Comparison of ENCODE assay signal across 27 cellular contexts in genomic region chr22:41175546-41175945, GRCh38. TPM values are rescaled to one million over a fixed set of nuclear protein-coding genes. Genes with fewer than 3 reads are reported as not detected.
DNase-seq lines count a peak whose midpoint lies in the region; ATAC-seq and TF ChIP-seq lines count a peak whose summit lies in the region.
"Had no signal": no experiment of that assay in that cellular context is flagged by ENCODE, and none has a peak within 500 bp of the region (broad histone marks: within the 10 kb centered on the region; RNA-seq: fewer than 3 reads in every experiment).

No MANE protein-coding gene starts in this region.

- peak overlapping the region; percentile 30 for H3K27ac Mint-ChIP-seq in CD8-positive, alpha-beta T cell
- H3K27ac Mint-ChIP-seq in MCF 10A (ENCODE audit: low read depth, unreplicated experiment) = no peak overlapping the region
- H3K27ac Mint-ChIP-seq: progenitor cell of endocrine pancreas had no signal

- peaks cover 15% of the 10 kb centered on the region for H3K4me1 Mint-ChIP-seq in CD8-positive, alpha-beta T cell (ENCODE audit: low read depth)
- H3K4me1 Mint-ChIP-seq in MCF 10A (ENCODE audit: insufficient read depth, unreplicated experiment) = no peaks in the 10 kb centered on the region

- no peak for TF ChIP-seq RAD21 in SK-N-SH (IDR thresholded peaks at IDR 0.05; ENCODE audit: low read length)

- no peak for TF ChIP-seq CTCF in SK-N-SH (IDR thresholded peaks at IDR 0.05)
- TF ChIP-seq CTCF in CD8-positive, alpha-beta T cell (IDR thresholded peaks at IDR 0.05) = no peak
- TF ChIP-seq CTCF in left lung (IDR thresholded peaks at IDR 0.05) = no peak
- no peak for TF ChIP-seq CTCF in MCF 10A (IDR thresholded peaks at IDR 0.05; ENCODE audit: unreplicated experiment)

- DNase-seq in SK-N-SH (peak; percentile 5), SK-MEL-5 (ENCODE audit: low read depth, low spot score) (peak; percentile 38), left lung (no peak), MCF 10A (ENCODE audit: unreplicated experiment) (no peak), NCI-H774 (lab: John Stamatoyannopoulos, UW) (no peak), NCI-H146 (lab: John Stamatoyannopoulos, UW) (no peak)
- no peak for DNase-seq in CD8-positive, alpha-beta T cell
- DNase-seq: 8988T; activated CD8-positive, alpha-beta memory T cell treated with anti-CD3 and anti-CD28 coated beads for 24 hours; activated gamma-delta T cell; activated T-cell treated with anti-CD3 and anti-CD28 coated beads, Interleukin-2, amount 50 U/mL, for 1 hour; amniotic stem cell; colonic mucosa; H7; hippocampal formation; immature natural killer cell; NCI-H1092 treated with DMSO at 0.1 percent for 48 hours; NCI-H2029; NCI-H2227 treated with DMSO at 0.1 percent for 48 hours; NCI-H748 treated with DMSO at 0.1 percent for 48 hours; stimulated activated naive CD4-positive, alpha-beta T cell treated with Interleukin-2 at 50 U/mL for 16 hours; testis had no signal

- no TSS peak for BruUV-seq in MCF 10A (replicated peaks; lab: Mats Ljungman, UMichigan)

- WGBS in SK-N-SH (ENCODE audit: low lambda C conversion rate) = 83% methylated on average over 2 of the region's 2 CpGs

- no peak overlapping the region for H3K4me3 Mint-ChIP-seq in CD8-positive, alpha-beta T cell
- H3K4me3 Mint-ChIP-seq in MCF 10A (ENCODE audit: unreplicated experiment) = no peak overlapping the region
- H3K4me3 Mint-ChIP-seq: immature natural killer cell had no signal

- no peaks in the 10 kb centered on the region for H4K20me1 ChIP-seq in SK-N-SH (ENCODE audit: insufficient read depth)

- POLR2A ChIA-PET in SK-N-SH (lab: Yijun Ruan, JAX) (no interaction called here), MCF 10A (lab: Yijun Ruan, JAX) (no interaction called here)
- POLR2A ChIA-PET in CD8-positive, alpha-beta T cell (lab: Charles Lee) = no interaction called here

- no peak overlapping the region for H3K4me2 ChIP-seq in SK-N-SH

- in situ Hi-C loops in SK-MEL-5 (cut with HindIII; ENCODE audit: low pct_unique_long_range_greater_than_20kb, low sequenced_read_pairs) = no loop called here

- peak overlapping the region in 1 of 2 experiments; percentile 60; a peak in 1 of 4 replicates for H3K27ac ChIP-seq in SK-N-SH (ENCODE audit: low read depth in 2 of 2, low read length in 1 of 2)
- H3K27ac ChIP-seq in CD8-positive, alpha-beta T cell (ENCODE audit: low read depth, low read length) = no peak overlapping the region
- no peak overlapping the region for H3K27ac ChIP-seq in left lung
- H3K27ac ChIP-seq: breast epithelium, colonic mucosa, neutrophil, SK-N-MC, testis had no signal

- no peaks in the 10 kb centered on the region for H3K9me3 ChIP-seq in SK-N-SH
- no peaks in the 10 kb centered on the region for H3K9me3 ChIP-seq in CD8-positive, alpha-beta T cell (ENCODE audit: low read length)
- H3K9me3 ChIP-seq in left lung = no peaks in the 10 kb centered on the region
- H3K9me3 ChIP-seq: breast epithelium, colonic mucosa, testis had no signal

- peaks cover 81% of the 10 kb centered on the region for H3K36me3 Mint-ChIP-seq in CD8-positive, alpha-beta T cell
- peaks cover 98% of the 10 kb centered on the region for H3K36me3 Mint-ChIP-seq in MCF 10A (ENCODE audit: insufficient read depth, unreplicated experiment)

- no peak overlapping the region for H3K9ac ChIP-seq in SK-N-SH

- H3F3A ChIP-seq in SK-N-SH (replicated peaks; ENCODE audit: insufficient read depth) = no peaks in the 10 kb centered on the region

- no peak overlapping the region for H2AFZ ChIP-seq in SK-N-SH (ENCODE audit: low read depth)

- H3K79me2 ChIP-seq in SK-N-SH (ENCODE audit: insufficient read depth) = no peaks in the 10 kb centered on the region; the same call in 1 of the 2 replicates

- H3K4me1 ChIP-seq in SK-N-SH (ENCODE audit: control insufficient read depth in 1 of 2, insufficient read depth in 2 of 2, low read depth in 1 of 2, low read length in 1 of 2) (peaks cover 0 to 7% of the 10 kb centered on the region in 2 experiments; a peak in 1 of 4 replicates), left lung (no peaks in the 10 kb centered on the region)
- H3K4me1 ChIP-seq in CD8-positive, alpha-beta T cell (ENCODE audit: insufficient read depth, low read length) = peaks cover 3% of the 10 kb centered on the region
- H3K4me1 ChIP-seq: breast epithelium, colonic mucosa, testis had no signal

- H3K36me3 ChIP-seq in SK-N-SH (replicated peaks in 1 of 2; ENCODE audit: control insufficient read depth in 1 of 2, insufficient read depth in 2 of 2, low read length in 1 of 2) (peaks cover 17 to 53% of the 10 kb centered on the region in 2 experiments), left lung (peaks cover 0 to 96% of the 10 kb centered on the region in 2 donors)
- H3K36me3 ChIP-seq in CD8-positive, alpha-beta T cell (ENCODE audit: insufficient read depth, low read length) = peaks cover 72% of the 10 kb centered on the region

- CTCF ChIA-PET in SK-N-SH (lab: Yijun Ruan, JAX) (interaction anchor here (1.0 kb wide), 1 partner anchor 15 kb away, joined by 5 read pairs; no protein-coding TSS in a partner anchor), MCF 10A (lab: Yijun Ruan, JAX) (no interaction called here)
- CTCF ChIA-PET in CD8-positive, alpha-beta T cell (lab: Charles Lee) = no interaction called here

- intact Hi-C loops in CD8-positive, alpha-beta T cell (cut with DNase I, micrococcal nuclease) = no loop called here
- intact Hi-C loops in left lung (cut with DNase I) = no loop called here
- intact Hi-C loops in MCF 10A (cut with micrococcal nuclease) = no loop called here

- ATAC-seq in SK-N-SH treated with all-trans-retinoic acid at 6 μM for 48 hours = no peak
- no peak for ATAC-seq in CD8-positive, alpha-beta T cell
- ATAC-seq in left lung = peak; percentile 23

- no peaks in the 10 kb centered on the region for H3K9me2 ChIP-seq in SK-N-SH

- H3K27me3 ChIP-seq in SK-N-SH (ENCODE audit: insufficient read depth) = no peaks in the 10 kb centered on the region
- no peaks in the 10 kb centered on the region for H3K27me3 ChIP-seq in CD8-positive, alpha-beta T cell (ENCODE audit: insufficient read depth, low read length)
- H3K27me3 ChIP-seq in left lung = no peaks in the 10 kb centered on the region
- H3K27me3 ChIP-seq: breast epithelium, colonic mucosa, neutrophil, testis had no signal

- no peaks in the 10 kb centered on the region for H3K9me3 Mint-ChIP-seq in CD8-positive, alpha-beta T cell
- H3K9me3 Mint-ChIP-seq in MCF 10A (ENCODE audit: unreplicated experiment) = no peaks in the 10 kb centered on the region
- H3K9me3 Mint-ChIP-seq: immature natural killer cell had no signal

- H3K4me3 ChIP-seq in SK-N-SH (ENCODE audit: low read depth in 2 of 2, low read length in 1 of 2) = no peak overlapping the region
- H3K4me3 ChIP-seq in CD8-positive, alpha-beta T cell (ENCODE audit: low read depth, low read length) = no peak overlapping the region
- H3K4me3 ChIP-seq in left lung = no peak overlapping the region
- H3K4me3 ChIP-seq: breast epithelium, colonic mucosa, SK-N-MC, testis had no signal

- H3K27me3 Mint-ChIP-seq in CD8-positive, alpha-beta T cell (ENCODE audit: low read depth) = no peaks in the 10 kb centered on the region
- no peaks in the 10 kb centered on the region for H3K27me3 Mint-ChIP-seq in MCF 10A (ENCODE audit: insufficient read depth, unreplicated experiment)
- H3K27me3 Mint-ChIP-seq: progenitor cell of endocrine pancreas had no signal

- no peak for TF ChIP-seq EP300 in SK-N-SH (IDR thresholded peaks at IDR 0.05; ENCODE audit: borderline replicate concordance in 1 of 2, low read depth in 1 of 2, low read length in 1 of 2)

TF ChIP-seq in SK-N-SH, 30 proteins besides CTCF, POLR2A, EP300 and RAD21:
- TF ChIP-seq TAF1 (IDR thresholded peaks at IDR 0.05; ENCODE audit: borderline replicate concordance, low read depth, low read length) = no peak
- no peak for TF ChIP-seq NFIC (IDR thresholded peaks at IDR 0.05; ENCODE audit: borderline replicate concordance)
- TF ChIP-seq EZH2phosphoT487 (IDR thresholded peaks at IDR 0.05; ENCODE audit: borderline replicate concordance, low read depth) = no peak
- no peak for TF ChIP-seq FOSL2 (IDR thresholded peaks at IDR 0.05; ENCODE audit: borderline replicate concordance, low read depth)

TF ChIP-seq in SK-N-SH treated with all-trans-retinoic acid at 6 μM for 48 hours, 23 proteins besides CTCF, POLR2A, EP300 and RAD21 (continues in another document):
- TF ChIP-seq ESRRG (CRISPR knock-in tag; IDR thresholded peaks at IDR 0.05) = no peak
- no peak for TF ChIP-seq ZFP30 (CRISPR knock-in tag; IDR thresholded peaks at IDR 0.05)
- TF ChIP-seq ZNF565 (CRISPR knock-in tag; conservative IDR thresholded peaks at IDR 0.05; ENCODE audit: low read depth) = no peak
- TF ChIP-seq, protein P1, sequence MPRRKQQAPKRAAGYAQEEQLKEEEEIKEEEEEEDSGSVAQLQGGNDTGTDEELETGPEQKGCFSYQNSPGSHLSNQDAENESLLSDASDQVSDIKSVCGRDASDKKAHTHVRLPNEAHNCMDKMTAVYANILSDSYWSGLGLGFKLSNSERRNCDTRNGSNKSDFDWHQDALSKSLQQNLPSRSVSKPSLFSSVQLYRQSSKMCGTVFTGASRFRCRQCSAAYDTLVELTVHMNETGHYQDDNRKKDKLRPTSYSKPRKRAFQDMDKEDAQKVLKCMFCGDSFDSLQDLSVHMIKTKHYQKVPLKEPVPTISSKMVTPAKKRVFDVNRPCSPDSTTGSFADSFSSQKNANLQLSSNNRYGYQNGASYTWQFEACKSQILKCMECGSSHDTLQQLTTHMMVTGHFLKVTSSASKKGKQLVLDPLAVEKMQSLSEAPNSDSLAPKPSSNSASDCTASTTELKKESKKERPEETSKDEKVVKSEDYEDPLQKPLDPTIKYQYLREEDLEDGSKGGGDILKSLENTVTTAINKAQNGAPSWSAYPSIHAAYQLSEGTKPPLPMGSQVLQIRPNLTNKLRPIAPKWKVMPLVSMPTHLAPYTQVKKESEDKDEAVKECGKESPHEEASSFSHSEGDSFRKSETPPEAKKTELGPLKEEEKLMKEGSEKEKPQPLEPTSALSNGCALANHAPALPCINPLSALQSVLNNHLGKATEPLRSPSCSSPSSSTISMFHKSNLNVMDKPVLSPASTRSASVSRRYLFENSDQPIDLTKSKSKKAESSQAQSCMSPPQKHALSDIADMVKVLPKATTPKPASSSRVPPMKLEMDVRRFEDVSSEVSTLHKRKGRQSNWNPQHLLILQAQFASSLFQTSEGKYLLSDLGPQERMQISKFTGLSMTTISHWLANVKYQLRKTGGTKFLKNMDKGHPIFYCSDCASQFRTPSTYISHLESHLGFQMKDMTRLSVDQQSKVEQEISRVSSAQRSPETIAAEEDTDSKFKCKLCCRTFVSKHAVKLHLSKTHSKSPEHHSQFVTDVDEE (CRISPR knock-in tag; IDR thresholded peaks at IDR 0.05) = no peak
- TF ChIP-seq OSR1 (CRISPR knock-in tag; IDR thresholded peaks at IDR 0.05) = no peak
- no peak for TF ChIP-seq SNAI2 (CRISPR knock-in tag; IDR thresholded peaks at IDR 0.05)
- TF ChIP-seq BACH2 (CRISPR knock-in tag; IDR thresholded peaks at IDR 0.05; ENCODE audit: borderline replicate concordance) = no peak

RNA-seq across cellular contexts. Expression of gene L3MBTL2, which starts 29.6 kb away (rescaled TPM):
- 11.8 and 13.3 TPM in 2 replicates for polyA plus RNA-seq in SK-N-SH (2012; rRNA removed)
- polyA plus RNA-seq in SK-N-SH (2012; cell fraction: cytosol; rRNA removed) = 9.0 and 9.7 TPM in 2 replicates
- polyA plus RNA-seq in SK-N-SH (2012; cell fraction: nucleus; rRNA removed) = 17.0 and 21.0 TPM in 2 replicates
- 10 to 100 TPM; 16.3 to 20.3 TPM for total RNA-seq in CD8-positive, alpha-beta T cell
- total RNA-seq in SK-MEL-5 (2014; rRNA removed; shearing (Covaris generic)) = 29.4 and 29.9 TPM in 2 replicates
- polyA plus RNA-seq in SK-MEL-5 (2015; cell fraction: cytosol; rRNA removed) = 37.7 and 46.0 TPM in 2 replicates
- polyA plus RNA-seq in SK-MEL-5 (2015; cell fraction: nucleus; rRNA removed) = 31.5 and 40.2 TPM in 2 replicates
- total RNA-seq in left lung = 10 to 100 TPM; 23.4 TPM
- 28.7 and 30.0 TPM in 2 replicates for total RNA-seq in MCF 10A (2022)

Comparison
In these comparisons a context has a peak if more than half of its experiments do, and no peak if none do; other contexts are left out.
1. DNase-seq: peak in SK-N-SH (single experiment) and SK-MEL-5 (single experiment); none in CD8-positive, alpha-beta T cell (0 of 7), left lung (0 of 2), MCF 10A (single experiment), NCI-H774 (single experiment) and NCI-H146 (single experiment).